8 cellular contexts compared by ENCODE assay signal in the genomic region with DNA sequence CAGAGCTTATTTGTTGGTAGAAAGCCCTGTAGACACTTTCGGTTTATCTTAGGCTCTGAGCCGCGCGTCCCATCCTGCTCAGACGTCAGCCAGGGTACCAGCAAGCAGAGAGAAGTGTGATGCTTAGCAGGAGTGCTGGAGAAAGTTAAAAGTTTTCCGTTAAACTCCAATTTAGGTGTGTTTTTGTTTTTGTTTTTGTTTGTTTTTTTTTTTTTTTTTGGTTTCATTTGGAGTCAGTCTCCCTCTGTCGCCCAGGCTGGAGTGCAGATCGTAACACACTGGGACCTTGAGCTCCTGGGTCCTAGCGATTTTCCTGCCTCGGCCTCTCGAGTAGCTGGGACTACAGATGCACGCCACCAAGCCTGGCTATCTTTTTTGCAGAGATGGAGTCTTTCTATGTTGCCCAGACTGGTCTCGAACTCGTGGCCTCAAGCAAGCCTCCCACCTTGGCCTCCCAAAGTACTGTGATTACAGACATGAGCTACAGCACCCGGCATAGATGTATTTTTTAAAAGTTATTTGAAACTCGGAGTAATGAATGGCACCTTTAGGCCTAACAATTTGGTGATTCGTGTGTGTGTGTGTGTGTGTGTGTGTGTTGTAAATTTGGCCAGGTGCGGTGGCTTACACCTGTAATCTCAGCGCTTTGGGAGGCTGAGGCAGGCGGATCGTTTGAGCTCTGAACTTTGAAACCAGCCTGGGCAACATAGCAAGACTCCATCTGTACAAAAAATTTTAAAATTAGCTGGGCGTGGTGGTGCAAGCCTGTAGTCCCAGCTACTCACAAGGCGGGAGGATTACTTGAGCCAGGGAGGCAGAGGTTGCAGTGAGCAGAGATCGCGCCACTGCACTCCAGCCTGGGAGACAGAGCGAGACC. TPM values are rescaled to one million over a fixed set of nuclear protein-coding genes. Genes with fewer than 3 reads are reported as not detected.
DNase-seq lines count a peak whose midpoint lies in the region; ATAC-seq and TF ChIP-seq lines count a peak whose summit lies in the region.

No MANE protein-coding gene starts in this region.

- H3K4me2 ChIP-seq in skeletal muscle satellite cell (ENCODE audit: low read length) = peak overlapping the region; percentile 89

- TF ChIP-seq CTCF in CD8-positive, alpha-beta T cell (IDR thresholded peaks at IDR 0.05) = no peak
- TF ChIP-seq CTCF in WERI-Rb-1 (IDR thresholded peaks at IDR 0.05; ENCODE audit: low read depth, low read length) = no peak
- TF ChIP-seq CTCF in foreskin keratinocyte (conservative IDR thresholded peaks at IDR 0.05) = no peak

- H3K36me3 Mint-ChIP-seq in CD8-positive, alpha-beta T cell = peaks cover 4% of the 10 kb centered on the region

- H3K36me3 ChIP-seq in CD8-positive, alpha-beta T cell (ENCODE audit: insufficient read depth, low read length) = no peaks in the 10 kb centered on the region
- H3K36me3 ChIP-seq in WERI-Rb-1 = no peaks in the 10 kb centered on the region
- H3K36me3 ChIP-seq in skeletal muscle satellite cell (ENCODE audit: insufficient read depth, low read length) = no peaks in the 10 kb centered on the region

- H3K4me3 Mint-ChIP-seq in CD8-positive, alpha-beta T cell = peak overlapping the region; percentile 99

- peaks cover 4% of the 10 kb centered on the region for H3K27me3 ChIP-seq in CD8-positive, alpha-beta T cell (ENCODE audit: insufficient read depth, low read length)
- H3K27me3 ChIP-seq in WERI-Rb-1 (ENCODE audit: insufficient read depth, low read depth, severe bottlenecking) = no peaks in the 10 kb centered on the region
- H3K27me3 ChIP-seq in foreskin keratinocyte = peaks cover 3% of the 10 kb centered on the region
- H3K27me3 ChIP-seq in skeletal muscle satellite cell (ENCODE audit: control insufficient read depth, insufficient read depth, low read length) = peaks cover 3% of the 10 kb centered on the region

- peak in 3 of 7 experiments; percentile 6 to 82 (median 63) for DNase-seq in CD8-positive, alpha-beta T cell
- DNase-seq in H4 (ENCODE audit: low spot score) = peak; percentile 78
- DNase-seq in WERI-Rb-1 = no peak
- DNase-seq in foreskin keratinocyte = peak in 1 of 2 donors; percentile 20
- no peak for DNase-seq in NCI-H2029 (lab: John Stamatoyannopoulos, UW)
- DNase-seq in DMS153 (lab: John Stamatoyannopoulos, UW) = no peak

- peak overlapping the region; percentile 92 for H3K4me3 ChIP-seq in CD8-positive, alpha-beta T cell (ENCODE audit: low read depth, low read length)
- H3K4me3 ChIP-seq in WERI-Rb-1 (ENCODE audit: low read depth, low read length) (peak overlapping the region; percentile 66), skeletal muscle satellite cell (ENCODE audit: low read length) (peak overlapping the region; percentile 80)

- no peaks in the 10 kb centered on the region for H3K9me3 ChIP-seq in CD8-positive, alpha-beta T cell (ENCODE audit: low read length)
- H3K9me3 ChIP-seq in WERI-Rb-1 (ENCODE audit: severe bottlenecking) = no peaks in the 10 kb centered on the region
- H3K9me3 ChIP-seq in skeletal muscle satellite cell (replicated peaks; ENCODE audit: low read length) = no peaks in the 10 kb centered on the region

- peak overlapping the region; percentile 71 for H3K27ac ChIP-seq in CD8-positive, alpha-beta T cell (ENCODE audit: low read depth, low read length)
- H3K27ac ChIP-seq in WERI-Rb-1 = peak overlapping the region; percentile 76
- H3K27ac ChIP-seq in foreskin keratinocyte = peak overlapping the region; percentile 17

- peak; percentile 45 for ATAC-seq in CD8-positive, alpha-beta T cell
- ATAC-seq in foreskin keratinocyte (no peak), HG03565 (IDR thresholded peaks at IDR 0.05; ENCODE audit: unreplicated experiment) (no peak)

- POLR2A ChIA-PET in CD8-positive, alpha-beta T cell (lab: Charles Lee) = interaction anchor here (1.0 to 1.9 kb wide), 2 partner anchors 12 to 40 kb away, joined by 5 to 10 read pairs; no protein-coding TSS in a partner anchor

- peaks cover 15% of the 10 kb centered on the region for H3K4me1 Mint-ChIP-seq in CD8-positive, alpha-beta T cell (ENCODE audit: low read depth)

- H3K9ac ChIP-seq in skeletal muscle satellite cell (ENCODE audit: low read depth, low read length) = peak overlapping the region; percentile 76

- intact Hi-C loops in CD8-positive, alpha-beta T cell (cut with DNase I, micrococcal nuclease) = loop anchor here (1.0 to 10.0 kb wide), 11 partner anchors 135 to 667 kb away; a partner anchor contains a TSS

- peak overlapping the region; percentile 98 for H3K27ac Mint-ChIP-seq in CD8-positive, alpha-beta T cell

- H3K4me1 ChIP-seq in CD8-positive, alpha-beta T cell (ENCODE audit: insufficient read depth, low read length) = peaks cover 13% of the 10 kb centered on the region
- H3K4me1 ChIP-seq in foreskin keratinocyte (no peaks in the 10 kb centered on the region), skeletal muscle satellite cell (ENCODE audit: control insufficient read depth, insufficient read depth, low read length) (peaks cover 21% of the 10 kb centered on the region)

- CTCF ChIA-PET in CD8-positive, alpha-beta T cell (lab: Charles Lee) = no interaction called here

- no peaks in the 10 kb centered on the region for H3K27me3 Mint-ChIP-seq in CD8-positive, alpha-beta T cell (ENCODE audit: low read depth)

- H3K9me3 Mint-ChIP-seq in CD8-positive, alpha-beta T cell = no peaks in the 10 kb centered on the region

RNA-seq across cellular contexts. Expression of a gene that starts 1.3 kb away (rescaled TPM):
- total RNA-seq in CD8-positive, alpha-beta T cell = 1 to 10 TPM; 3.1 to 3.4 TPM
- 12.9 and 17.5 TPM in 2 replicates for total RNA-seq in H4 (2014; rRNA removed; shearing (Covaris generic))
- total RNA-seq in foreskin keratinocyte = 15.8 and 16.0 TPM in 2 replicates
- 4.4 and 5.1 TPM in 2 replicates for polyA plus RNA-seq in foreskin keratinocyte
- total RNA-seq in skeletal muscle satellite cell (2012; rRNA removed) = 14.2 and 18.8 TPM in 2 replicates

RNA-seq across cellular contexts. Expression of a gene that starts 32.0 kb away (rescaled TPM):
- total RNA-seq in CD8-positive, alpha-beta T cell = not detected
- 18.3 and 20.7 TPM in 2 replicates for total RNA-seq in H4 (2014; rRNA removed; shearing (Covaris generic))
- not detected in 2 replicates for total RNA-seq in foreskin keratinocyte
- not detected in 2 replicates for polyA plus RNA-seq in foreskin keratinocyte
- 0.51 TPM in 1 of 2 replicates, not detected in the other for total RNA-seq in skeletal muscle satellite cell (2012; rRNA removed)

Comparison
In these comparisons a context has a peak if more than half of its experiments do, and no peak if none do; other contexts are left out.
1. H3K27ac ChIP-seq: peak in every context shown above with its lines; median percentile 76 in WERI-Rb-1; 71 in CD8-positive, alpha-beta T cell; 17 in foreskin keratinocyte.
2. RNA of a gene that starts 32.0 kb away (total RNA-seq): 18.3 to 20.7 TPM in H4; not detected in CD8-positive, alpha-beta T cell and not detected in foreskin keratinocyte; every median in the first group is over 10 times any median in the second.
3. Peak in every context shown above with its lines, with median percentiles within 50 percentile points of each other: H3K4me3 ChIP-seq.